In the genomic region with DNA sequence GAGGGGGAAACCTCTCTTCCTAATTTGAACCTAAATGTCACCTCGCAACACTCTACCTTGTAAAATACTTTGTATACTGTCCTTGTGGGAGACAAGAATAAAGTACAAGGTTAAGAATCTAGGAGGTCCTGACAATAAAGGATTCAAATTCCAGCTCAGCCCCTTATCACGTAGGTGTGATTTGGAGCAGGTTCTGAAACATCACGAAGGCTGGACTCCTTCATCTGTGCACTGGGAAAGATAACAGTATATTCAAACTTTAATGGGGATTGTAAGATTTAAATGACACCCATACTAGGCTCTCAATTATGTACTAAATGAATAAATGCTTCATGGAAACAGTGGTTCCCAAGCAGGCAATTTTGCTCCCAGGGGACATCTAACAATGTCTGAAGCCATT, we compare ENCODE assay signal across 8 cellular contexts. TPM values are rescaled to one million over a fixed set of nuclear protein-coding genes. Genes with fewer than 3 reads are reported as not detected.
A peak's percentile ranks its signal among the peaks of the same experiment; 100 is the strongest.
DNase-seq lines count a peak whose midpoint lies in the region; ATAC-seq and TF ChIP-seq lines count a peak whose summit lies in the region.

No MANE protein-coding gene starts in this region.

- intact Hi-C loops in Calu3 (cut with micrococcal nuclease; ENCODE audit: unreplicated experiment): no loop called here

- no peak for TF ChIP-seq CTCF in Calu3 (IDR thresholded peaks at IDR 0.05; ENCODE audit: unreplicated experiment)
- no peak for TF ChIP-seq CTCF in progenitor cell of endocrine pancreas (IDR thresholded peaks at IDR 0.05; ENCODE audit: unreplicated experiment)
- no peak for TF ChIP-seq CTCF in GM10248 (IDR thresholded peaks at IDR 0.05; ENCODE audit: control extremely low read depth, extremely low read depth, low read depth, missing control alignments)

- ATAC-seq in effector memory CD8-positive, alpha-beta T cell (replicated peaks): no peak
- ATAC-seq in GM19035 (IDR thresholded peaks at IDR 0.05; ENCODE audit: unreplicated experiment) (no peak), HG03025 (IDR thresholded peaks at IDR 0.05; ENCODE audit: low FRiP score, unreplicated experiment) (no peak)

- POLR2A ChIA-PET in GM10248 (lab: Yijun Ruan, JAX): no interaction called here

- H3K9me3 Mint-ChIP-seq in Calu3 (ENCODE audit: low read depth, unreplicated experiment): no peaks in the 10 kb centered on the region
- H3K9me3 Mint-ChIP-seq in effector memory CD8-positive, alpha-beta T cell: no peaks in the 10 kb centered on the region
- H3K9me3 Mint-ChIP-seq in progenitor cell of endocrine pancreas (ENCODE audit: low read depth): no peaks in the 10 kb centered on the region

- H3K4me3 Mint-ChIP-seq in Calu3 (ENCODE audit: low read depth, unreplicated experiment) (peak overlapping the region; percentile 85), progenitor cell of endocrine pancreas (ENCODE audit: low read depth) (peak overlapping the region; percentile 92)
- peak overlapping the region; percentile 95 to 97 for H3K4me3 Mint-ChIP-seq in effector memory CD8-positive, alpha-beta T cell

- no peak for DNase-seq in Calu3
- peak; percentile 48 for DNase-seq in NCI-H69 (lab: John Stamatoyannopoulos, UW)
- DNase-seq in effector memory CD8-positive, alpha-beta T cell: no peak
- DNase-seq in progenitor cell of endocrine pancreas (ENCODE audit: low spot score, unreplicated experiment): no peak
- no peak for DNase-seq in AG08395 (ENCODE audit: low spot score)
- DNase-seq in GM10248 (ENCODE audit: extremely low spot score): no peak

- H3K4me1 Mint-ChIP-seq in Calu3 (ENCODE audit: low read depth, unreplicated experiment) (peaks cover 55% of the 10 kb centered on the region), progenitor cell of endocrine pancreas (ENCODE audit: low read depth) (peaks cover 41% of the 10 kb centered on the region)
- peaks cover 48 to 66% of the 10 kb centered on the region in 2 donors for H3K4me1 Mint-ChIP-seq in effector memory CD8-positive, alpha-beta T cell (ENCODE audit: low read depth in 2 of 2)

- no TSS peak for BruUV-seq in Calu3 (replicated peaks; lab: Mats Ljungman, UMichigan)

- CTCF ChIA-PET in Calu3 (lab: Charles Lee): no interaction called here
- CTCF ChIA-PET in GM10248 (lab: Yijun Ruan, JAX): interaction anchor here (6.3 kb wide), 1 partner anchor 57 kb away, joined by 35 read pairs; a partner anchor contains a TSS

- H3K36me3 Mint-ChIP-seq in Calu3 (ENCODE audit: insufficient read depth, unreplicated experiment) (peaks cover 67% of the 10 kb centered on the region), progenitor cell of endocrine pancreas (ENCODE audit: insufficient read depth) (peaks cover 6% of the 10 kb centered on the region)
- H3K36me3 Mint-ChIP-seq in effector memory CD8-positive, alpha-beta T cell (ENCODE audit: insufficient read depth): peaks cover 55% of the 10 kb centered on the region

- H3K27ac Mint-ChIP-seq in Calu3 (ENCODE audit: unreplicated experiment): peak overlapping the region; percentile 98
- H3K27ac Mint-ChIP-seq in effector memory CD8-positive, alpha-beta T cell: peak overlapping the region; percentile 92 to 97
- peak overlapping the region; percentile 73 for H3K27ac Mint-ChIP-seq in progenitor cell of endocrine pancreas

- H3K27me3 Mint-ChIP-seq in Calu3 (ENCODE audit: unreplicated experiment) (no peaks in the 10 kb centered on the region), progenitor cell of endocrine pancreas (no peaks in the 10 kb centered on the region)
- H3K27me3 Mint-ChIP-seq in effector memory CD8-positive, alpha-beta T cell: no peaks in the 10 kb centered on the region

RNA-seq across cellular contexts. Expression of a gene that starts 2.1 kb away (rescaled TPM):
- 51.3 and 52.1 TPM in 2 replicates for total RNA-seq in Calu3 (2022)
- 24.9 and 30.8 TPM in 2 replicates for total RNA-seq in progenitor cell of endocrine pancreas

RNA-seq across cellular contexts. Expression of a gene that starts 56.5 kb away (rescaled TPM):
- total RNA-seq in Calu3 (2022): 68.7 and 70.9 TPM in 2 replicates
- 63.9 and 68.7 TPM in 2 replicates for total RNA-seq in progenitor cell of endocrine pancreas
